In genomic region chr16:89095401-89095974, GRCh38 we compare ENCODE assay signal across 10 cellular contexts. TPM values are rescaled to one million over a fixed set of nuclear protein-coding genes. Genes with fewer than 3 reads are reported as not detected.
DNase-seq lines count a peak whose midpoint lies in the region; ATAC-seq and TF ChIP-seq lines count a peak whose summit lies in the region.
"Had no signal": no experiment of that assay in that cellular context is flagged by ENCODE, and none has a peak within 500 bp of the region (broad histone marks: within the 10 kb centered on the region; RNA-seq: fewer than 3 reads in every experiment).

No MANE protein-coding gene starts in this region.

- H3K4me1 Mint-ChIP-seq in IgD-negative memory B cell (peaks cover 53 to 56% (median 55%) of the 10 kb centered on the region in 3 donors), natural killer cell (peaks cover 59 to 63% of the 10 kb centered on the region in 2 donors)

- H3K4me3 Mint-ChIP-seq in IgD-negative memory B cell: peak overlapping the region; percentile 84 to 98 (median 96)
- H3K4me3 Mint-ChIP-seq in natural killer cell: peak overlapping the region; percentile 93

- H3K27me3 Mint-ChIP-seq in IgD-negative memory B cell: peaks cover 7% of the 10 kb centered on the region
- peaks cover 15 to 21% of the 10 kb centered on the region in 2 donors for H3K27me3 Mint-ChIP-seq in natural killer cell (ENCODE audit: low read depth in 2 of 2)

- ATAC-seq in activated naive CD4-positive, alpha-beta T cell treated with anti-CD3 and anti-CD28 coated beads, Interleukin-2, amount 50 U/mL, for 72 hours: no peak
- no peak for ATAC-seq in natural killer cell

- no peak for TF ChIP-seq POLR2A in vagina (IDR thresholded peaks at IDR 0.05)

- H3K27ac ChIP-seq in vagina: no peak overlapping the region
- H3K27ac ChIP-seq: brain microvascular endothelial cell had no signal

- H3K27me3 ChIP-seq in GM06990 (replicated peaks; ENCODE audit: control insufficient read depth, insufficient read depth, low read length): no peaks in the 10 kb centered on the region
- H3K27me3 ChIP-seq in vagina: no peaks in the 10 kb centered on the region
- H3K27me3 ChIP-seq: brain microvascular endothelial cell had no signal

- H3K9me3 ChIP-seq in vagina: no peaks in the 10 kb centered on the region

- H3K4me3 ChIP-seq in GM06990 (replicated peaks; ENCODE audit: low read depth, low read length) (peak overlapping the region; percentile 72), vagina (no peak overlapping the region)

- peaks cover 3% of the 10 kb centered on the region for H3K36me3 Mint-ChIP-seq in IgD-negative memory B cell
- H3K36me3 Mint-ChIP-seq in activated naive CD4-positive, alpha-beta T cell treated with anti-CD3 and anti-CD28 coated beads, Interleukin-2, amount 50 U/mL, for 72 hours: peaks cover 24 to 31% of the 10 kb centered on the region in 2 donors
- no peaks in the 10 kb centered on the region for H3K36me3 Mint-ChIP-seq in natural killer cell

- peak overlapping the region; percentile 75 to 97 (median 93) for H3K27ac Mint-ChIP-seq in IgD-negative memory B cell
- peak overlapping the region; percentile 100 for H3K27ac Mint-ChIP-seq in activated naive CD4-positive, alpha-beta T cell treated with anti-CD3 and anti-CD28 coated beads, Interleukin-2, amount 50 U/mL, for 72 hours
- H3K27ac Mint-ChIP-seq in natural killer cell: peak overlapping the region; percentile 69 to 71

- DNase-seq in GM06990 (ENCODE audit: extremely low read depth, insufficient read length) (no peak), natural killer cell (no peak), vagina (ENCODE audit: extremely low spot score in 2 of 2) (no peak), SHP77 (lab: John Stamatoyannopoulos, UW) (no peak)
- DNase-seq in activated naive CD4-positive, alpha-beta T cell treated with anti-CD3 and anti-CD28 coated beads, Interleukin-2, amount 50 U/mL, for 72 hours (ENCODE audit: low spot score in 2 of 2): no peak
- DNase-seq in central memory CD4-positive, alpha-beta T cell: no peak
- DNase-seq: brain microvascular endothelial cell, foreskin fibroblast, IMR-90 had no signal

- H3K9me3 Mint-ChIP-seq in IgD-negative memory B cell (no peaks in the 10 kb centered on the region), natural killer cell (no peaks in the 10 kb centered on the region)
- H3K9me3 Mint-ChIP-seq in activated naive CD4-positive, alpha-beta T cell treated with anti-CD3 and anti-CD28 coated beads, Interleukin-2, amount 50 U/mL, for 72 hours: no peaks in the 10 kb centered on the region

- peaks cover 40% of the 10 kb centered on the region for H3K4me1 ChIP-seq in vagina

- intact Hi-C loops in natural killer cell (cut with micrococcal nuclease): loop anchor here (10.0 kb wide), 1 partner anchor 119 kb away; the partner anchor contains the start of gene ZNF778
- intact Hi-C loops in vagina (cut with DNase I): no loop called here

- H3K36me3 ChIP-seq in GM06990 (ENCODE audit: control insufficient read depth, insufficient read depth, low read length): peaks cover 4% of the 10 kb centered on the region; the same call in 1 of the 2 replicates
- peaks cover 0 to under 1% of the 10 kb centered on the region in 2 donors for H3K36me3 ChIP-seq in vagina
- H3K36me3 ChIP-seq: brain microvascular endothelial cell had no signal

- TF ChIP-seq CTCF in GM06990 (IDR thresholded peaks at IDR 0.05; ENCODE audit: insufficient read depth, low read length, poor library complexity, severe bottlenecking): no peak
- no peak for TF ChIP-seq CTCF in natural killer cell (IDR thresholded peaks at IDR 0.05)
- no peak for TF ChIP-seq CTCF in vagina (IDR thresholded peaks at IDR 0.05)

RNA-seq across cellular contexts. Expression of gene ACSF3, which starts 1.8 kb away (rescaled TPM):
- polyA plus RNA-seq in IgD-negative memory B cell: 53.9 TPM
- 10 to 100 TPM; 33.1 to 59.9 TPM for total RNA-seq in activated naive CD4-positive, alpha-beta T cell treated with anti-CD3 and anti-CD28 coated beads, Interleukin-2, amount 50 U/mL, for 72 hours
- 10 to 100 TPM; 45.0 to 71.4 (median 51.6) TPM for total RNA-seq in natural killer cell
- 23.3 TPM for total RNA-seq in vagina
